1 cellular context compared by ENCODE assay signal in genomic region chr13:49108204-49108603, GRCh38.
TF ChIP-seq lines count a peak whose summit lies in the region.

No MANE protein-coding gene starts in this region.

TF ChIP-seq in WTC11, 78 proteins besides CTCF, POLR2A, EP300 and RAD21 (continued from another document):
- no peak for TF ChIP-seq ATF2 (CRISPR knock-in tag; IDR thresholded peaks at IDR 0.05; ENCODE audit: borderline replicate concordance, low read depth)
- no peak for TF ChIP-seq GRHL2 (CRISPR knock-in tag; IDR thresholded peaks at IDR 0.05; ENCODE audit: insufficient replicate concordance, severe bottlenecking)
- no peak for TF ChIP-seq ZBTB43 (CRISPR knock-in tag; IDR thresholded peaks at IDR 0.05)
- TF ChIP-seq EMX1 (CRISPR knock-in tag; IDR thresholded peaks at IDR 0.05), result no peak
